ENCODE assay signal across 7 cellular contexts in genomic region chr6:73262701-73263569, GRCh38. TPM values are rescaled to one million over a fixed set of nuclear protein-coding genes. Genes with fewer than 3 reads are reported as not detected.
DNase-seq lines count a peak whose midpoint lies in the region; ATAC-seq, FAIRE-seq and TF ChIP-seq lines count a peak whose summit lies in the region.

TSS of gene KHDC1 (minus strand) at chr6:73263196. CDS start at chr6:73242517, 20,679 bp downstream.

- dilution Hi-C loops in mammary epithelial cell (cut with HindIII; ENCODE audit: low sequenced_read_pairs): loop anchor here (5.0 kb wide), 1 partner anchor 64 kb away; no protein-coding TSS in a partner anchor

- intact Hi-C loops in mammary epithelial cell (cut with micrococcal nuclease) (no loop called here), kidney (cut with DNase I) (no loop called here)

- H3K27me3 ChIP-seq in mammary epithelial cell (ENCODE audit: insufficient read depth, low read length): no peaks in the 10 kb centered on the region

- no peak for FAIRE-seq in kidney (lab: Jason Lieb, UNC)

- TF ChIP-seq CTCF in GM13977 (IDR thresholded peaks at IDR 0.05; ENCODE audit: extremely low read depth, insufficient read depth, missing control alignments) (no peak), mammary epithelial cell (conservative IDR thresholded peaks at IDR 0.05 in 1 of 2, IDR thresholded peaks at IDR 0.05 in 1 of 2; ENCODE audit: extremely low read depth in 1 of 2, insufficient read depth in 1 of 2, low read depth in 1 of 2, low read length in 2 of 2) (peak in 1 of 2 donors; percentile 7), kidney (IDR thresholded peaks at IDR 0.05; ENCODE audit: borderline replicate concordance, extremely low read depth, insufficient read depth) (no peak)

- H4K20me1 ChIP-seq in mammary epithelial cell (ENCODE audit: insufficient read depth, low read length): no peaks in the 10 kb centered on the region

- H3K9ac ChIP-seq in mammary epithelial cell (ENCODE audit: insufficient read depth, low read length): peak within 1 kb of the TSS; percentile 64
- peak within 1 kb of the TSS in 1 of 2 donors; percentile 58 for H3K9ac ChIP-seq in kidney (ENCODE audit: low read length in 2 of 2)

- DNase-seq in GM13977 (ENCODE audit: low spot score): peak; percentile 86
- peak; percentile 75 for DNase-seq in NCI-H1092 (lab: John Stamatoyannopoulos, UW)
- peak; percentile 73 for DNase-seq in UCSD-AML1 (lab: John Stamatoyannopoulos, UW; ENCODE audit: unreplicated experiment)
- DNase-seq in mammary epithelial cell: peak; percentile 23
- peak; percentile 78 for DNase-seq in kidney
- peak; percentile 5 to 11 for DNase-seq in stimulated activated CD4-positive, alpha-beta T cell treated with anti-CD3 and anti-CD28 coated beads, Interleukin-1b, Interleukin-23, amount 100 ng/mL, for 1 hour (ENCODE audit: low read depth in 2 of 2)

- peaks cover 35% of the 10 kb centered on the region for H3K79me2 ChIP-seq in mammary epithelial cell (ENCODE audit: insufficient read depth, low read length)

- CTCF ChIA-PET in mammary epithelial cell (lab: Charles Lee; ENCODE audit: low non-redundant PET): no interaction called here

- ATAC-seq in HG02571 (IDR thresholded peaks at IDR 0.05; ENCODE audit: unreplicated experiment): peak; percentile 90

- WGBS in mammary epithelial cell (ENCODE audit: low coverage, missing lambda C conversion rate): 2% methylated on average over 15 of the region's 63 CpGs

- H3K9me3 ChIP-seq in mammary epithelial cell (replicated peaks; ENCODE audit: insufficient read depth, low read length) (no peaks in the 10 kb centered on the region), kidney (ENCODE audit: control insufficient read depth in 1 of 2, low read length in 2 of 2) (no peaks in the 10 kb centered on the region)

- H3K27ac ChIP-seq in mammary epithelial cell (ENCODE audit: insufficient read depth, low read depth, low read length) (peak within 1 kb of the TSS; percentile 52), kidney (ENCODE audit: low read depth in 2 of 2, low read length in 2 of 2) (no peak within 1 kb of the TSS)

- H3K4me2 ChIP-seq in mammary epithelial cell (ENCODE audit: insufficient read depth, low read depth, low read length): peak within 1 kb of the TSS; percentile 92

- peak within 1 kb of the TSS; percentile 98 for H2AFZ ChIP-seq in mammary epithelial cell (ENCODE audit: low read depth, low read length)

- H3K36me3 ChIP-seq in mammary epithelial cell (ENCODE audit: insufficient read depth, low read length): peaks cover 7% of the 10 kb centered on the region
- H3K36me3 ChIP-seq in kidney (ENCODE audit: control insufficient read depth in 1 of 2, insufficient read depth in 2 of 2, low read length in 2 of 2): no peaks in the 10 kb centered on the region

- peak within 1 kb of the TSS; percentile 57 to 79 (median 70) for H3K4me3 ChIP-seq in mammary epithelial cell (replicated peaks in 1 of 3; ENCODE audit: insufficient read depth in 1 of 3, low read depth in 2 of 3, low read length in 3 of 3)
- peak within 1 kb of the TSS; percentile 77 to 85 for H3K4me3 ChIP-seq in kidney (ENCODE audit: low read length in 2 of 2)

- in situ Hi-C loops in GM13977 (cut with MboI; ENCODE audit: low pct_unique_long_range_greater_than_20kb, low sequenced_read_pairs, unreplicated experiment) (no loop called here), mammary epithelial cell (cut with MboI; ENCODE audit: low sequenced_read_pairs in 2 of 2) (no loop called here)

- peaks cover 37% of the 10 kb centered on the region for H3K4me1 ChIP-seq in mammary epithelial cell (ENCODE audit: insufficient read depth, low read length)
- no peaks in the 10 kb centered on the region for H3K4me1 ChIP-seq in kidney (ENCODE audit: control insufficient read depth in 1 of 2, insufficient read depth in 1 of 2, low read depth in 1 of 2, low read length in 2 of 2)

- no TSS peak for BruUV-seq in mammary epithelial cell (replicated peaks; lab: Mats Ljungman, UMichigan)

RNA-seq across cellular contexts. Expression of gene KHDC1, which starts in this region (rescaled TPM):
- 1 to 10 TPM in 1 of 2 donors, under 1 TPM in 1; 0.71 to 1.2 TPM for total RNA-seq in mammary epithelial cell
- 3.6 TPM for polyA plus RNA-seq in mammary epithelial cell
- polyA minus RNA-seq in mammary epithelial cell: 10.1 TPM
- 1.0 TPM for total RNA-seq in kidney
- 1.7 TPM for polyA plus RNA-seq in kidney (ENCODE audit: insufficient read depth, low read depth, low replicate concordance)

Comparison
In these comparisons a context has a peak if more than half of its experiments do, and no peak if none do; other contexts are left out.
1. DNase-seq: peak in every context shown above with its lines; median percentile 86 in GM13977; 78 in kidney; 75 in NCI-H1092; 73 in UCSD-AML1; 23 in mammary epithelial cell; 8 in stimulated activated CD4-positive, alpha-beta T cell treated with anti-CD3 and anti-CD28 coated beads, Interleukin-1b, Interleukin-23, amount 100 ng/mL, for 1 hour.